Comparison of ENCODE assay signal across 8 cellular contexts in genomic region chr1:112465122-112465521, GRCh38. TPM values are rescaled to one million over a fixed set of nuclear protein-coding genes. Genes with fewer than 3 reads are reported as not detected.
A peak's percentile ranks its signal among the peaks of the same experiment; 100 is the strongest.
DNase-seq lines count a peak whose midpoint lies in the region; ATAC-seq and TF ChIP-seq lines count a peak whose summit lies in the region.
"Had no signal": no experiment of that assay in that cellular context is flagged by ENCODE, and none has a peak within 500 bp of the region (broad histone marks: within the 10 kb centered on the region; RNA-seq: fewer than 3 reads in every experiment).

No MANE protein-coding gene starts in this region.

- BruUV-seq in OCI-LY7 (replicated peaks; lab: Mats Ljungman, UMichigan): no TSS peak

- TF ChIP-seq CTCF in OCI-LY7 (conservative IDR thresholded peaks at IDR 0.05; ENCODE audit: low read length): no peak
- TF ChIP-seq CTCF in upper lobe of left lung (IDR thresholded peaks at IDR 0.05): no peak

- H3K4me1 Mint-ChIP-seq in immature natural killer cell: peaks cover 11% of the 10 kb centered on the region in 2 donors

- no peak overlapping the region for H3K9ac ChIP-seq in muscle layer of colon (ENCODE audit: low read length)

- H3K4me3 Mint-ChIP-seq in immature natural killer cell: no peak overlapping the region

- H3K27ac Mint-ChIP-seq in immature natural killer cell: peak overlapping the region in 1 of 6 donors; percentile 45

- H3K4me2 ChIP-seq in OCI-LY7 (ENCODE audit: low read length): peak overlapping the region; percentile 62

- H3K27me3 ChIP-seq in muscle layer of colon (ENCODE audit: control insufficient read depth in 1 of 2, insufficient read depth in 2 of 2, low read length in 2 of 2) (no peaks in the 10 kb centered on the region), upper lobe of left lung (no peaks in the 10 kb centered on the region)

- H2AFZ ChIP-seq in OCI-LY7 (ENCODE audit: low read length): peak overlapping the region; percentile 96; the same call in 1 of the 2 replicates

- no peaks in the 10 kb centered on the region for H3K9me3 Mint-ChIP-seq in immature natural killer cell

- CTCF ChIA-PET in OCI-LY7 (lab: Charles Lee; ENCODE audit: unreplicated experiment): interaction anchor here (0.6 kb wide), 2 partner anchors 46 to 191 kb away, joined by 4 read pairs; no protein-coding TSS in a partner anchor

- DNase-seq in OCI-LY7 (ENCODE audit: low spot score) (no peak), dermis blood vessel endothelial cell (peak; percentile 71), upper lobe of left lung (no peak), NCI-H446 (lab: John Stamatoyannopoulos, UW) (no peak), immature natural killer cell (no peak)
- DNase-seq: NCI-H1105 had no signal

- H3K27ac ChIP-seq in OCI-LY7 (ENCODE audit: low read depth, low read length, poor library complexity, severe bottlenecking) (no peak overlapping the region), muscle layer of colon (ENCODE audit: low read depth, low read length) (peak overlapping the region; percentile 71), upper lobe of left lung (peak overlapping the region; percentile 69 to 83 (median 71))

- no peaks in the 10 kb centered on the region for H3K36me3 Mint-ChIP-seq in immature natural killer cell

- H3K27me3 Mint-ChIP-seq in immature natural killer cell (ENCODE audit: low read depth in 3 of 3): peaks cover 5 to 14% (median 11%) of the 10 kb centered on the region in 3 donors

- no peak for TF ChIP-seq EP300 in upper lobe of left lung (IDR thresholded peaks at IDR 0.05)

- no peaks in the 10 kb centered on the region for H4K20me1 ChIP-seq in OCI-LY7 (ENCODE audit: insufficient read depth, low read length)

- intact Hi-C loops in OCI-LY7 (cut with micrococcal nuclease; ENCODE audit: unreplicated experiment): no loop called here

- H3K9me3 ChIP-seq in OCI-LY7 (ENCODE audit: low read length): no peaks in the 10 kb centered on the region
- H3K9me3 ChIP-seq in muscle layer of colon (ENCODE audit: low read length): no peaks in the 10 kb centered on the region
- H3K9me3 ChIP-seq in upper lobe of left lung: no peaks in the 10 kb centered on the region

- ATAC-seq in upper lobe of left lung (ENCODE audit: low FRiP score in 2 of 2) (no peak), HG03521 (IDR thresholded peaks at IDR 0.05; ENCODE audit: unreplicated experiment) (no peak)

- no peaks in the 10 kb centered on the region for H3K9me2 ChIP-seq in OCI-LY7 (ENCODE audit: insufficient read depth, low read length)

- no peaks in the 10 kb centered on the region for H3K36me3 ChIP-seq in OCI-LY7 (ENCODE audit: insufficient read depth, low read length)
- H3K36me3 ChIP-seq in muscle layer of colon (ENCODE audit: insufficient read depth, low read length): no peaks in the 10 kb centered on the region
- H3K36me3 ChIP-seq in upper lobe of left lung: peaks cover 0 to 3% (median 0%) of the 10 kb centered on the region in 4 donors

- H3K4me3 ChIP-seq in OCI-LY7 (ENCODE audit: low read depth, low read length, poor library complexity, severe bottlenecking) (no peak overlapping the region), muscle layer of colon (ENCODE audit: low read depth in 1 of 2, low read length in 2 of 2) (no peak overlapping the region), upper lobe of left lung (no peak overlapping the region)

- no peak for TF ChIP-seq POLR2A in upper lobe of left lung (IDR thresholded peaks at IDR 0.05)

- H3K4me1 ChIP-seq in OCI-LY7 (ENCODE audit: insufficient read depth, low read length, poor library complexity, severe bottlenecking) (peaks cover 43% of the 10 kb centered on the region), muscle layer of colon (ENCODE audit: insufficient read depth, low read length) (peaks cover 18% of the 10 kb centered on the region), upper lobe of left lung (peaks cover 20 to 46% (median 35%) of the 10 kb centered on the region in 4 donors)

- WGBS in upper lobe of left lung, 2 donors: 66 to 83% methylated on average over 5 of the region's 5 CpGs

- POLR2A ChIA-PET in OCI-LY7 (lab: Charles Lee): interaction anchor here (0.7 to 2.9 kb wide), 5 partner anchors 18 to 74 kb away, joined by 3 to 10 read pairs (median 3); partner anchors contain the start of gene CTTNBP2NL

- no peaks in the 10 kb centered on the region for H3K79me2 ChIP-seq in OCI-LY7 (ENCODE audit: insufficient read depth, low read depth, low read length)

RNA-seq across cellular contexts. Expression of gene WNT2B, which starts 43.6 kb away (rescaled TPM):
- total RNA-seq in OCI-LY7 (2014; rRNA removed; shearing (Covaris generic)): 0.32 and 0.39 TPM in 2 replicates
- 0.63 and 0.91 TPM in 2 replicates for total RNA-seq in OCI-LY7 (2022)
- 1.3 and 2.0 TPM in 2 replicates for total RNA-seq in dermis blood vessel endothelial cell
- total RNA-seq in upper lobe of left lung: 10 to 100 TPM in 3 of 6 donors, 1 to 10 TPM in 3; 4.5 to 19.9 (median 9.5) TPM
- under 1 TPM in 1 of 3 donors, not detected in 2; 0.03 TPM for polyA plus RNA-seq in immature natural killer cell
